In the genomic region with DNA sequence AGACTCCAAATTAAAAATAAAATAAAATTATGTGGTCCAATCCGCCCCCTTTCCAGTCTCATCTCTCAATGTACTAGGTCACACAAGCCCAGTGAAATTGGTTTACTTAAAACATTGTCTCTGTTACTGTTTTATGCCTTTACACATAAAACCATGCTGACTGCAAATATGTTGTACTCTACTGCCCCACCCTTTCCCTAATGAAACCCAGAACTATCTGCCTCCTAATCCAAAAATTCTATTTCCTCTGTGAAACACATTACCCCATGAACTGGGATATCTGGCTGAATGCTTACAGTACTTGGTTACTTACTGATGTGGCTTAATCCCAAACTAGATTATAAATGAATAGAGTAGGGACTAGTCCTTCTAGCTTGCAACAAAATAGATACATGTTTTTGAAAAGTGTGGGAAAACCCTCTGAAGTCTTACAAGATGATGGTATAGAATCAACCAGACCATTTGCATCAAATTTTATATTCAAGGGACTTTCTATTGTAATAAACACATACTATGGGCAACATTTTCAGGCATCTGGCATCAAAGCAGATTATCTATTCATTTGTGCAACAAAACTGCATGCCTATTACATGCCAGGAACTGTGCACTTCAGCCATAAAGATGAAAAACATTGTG, we compare ENCODE assay signal across 9 cellular contexts. TPM values are rescaled to one million over a fixed set of nuclear protein-coding genes. Genes with fewer than 3 reads are reported as not detected.
DNase-seq lines count a peak whose midpoint lies in the region; ATAC-seq and TF ChIP-seq lines count a peak whose summit lies in the region.
"Had no signal": no experiment of that assay in that cellular context is flagged by ENCODE, and none has a peak within 500 bp of the region (broad histone marks: within the 10 kb centered on the region; RNA-seq: fewer than 3 reads in every experiment).

No MANE protein-coding gene starts in this region.

- H3K27me3 ChIP-seq in H9 (ENCODE audit: insufficient read depth, low read length) (no peaks in the 10 kb centered on the region), skeletal muscle tissue (ENCODE audit: control insufficient read depth in 3 of 3, insufficient read depth in 3 of 3, low read length in 3 of 3) (no peaks in the 10 kb centered on the region)

- no CpG with 5 or more reads among the region's 1 CpG for WGBS in H9 (ENCODE audit: extremely low coverage, insufficient read length, low lambda C conversion rate)

- H4K20me1 ChIP-seq in H9 (ENCODE audit: control insufficient read depth, insufficient read depth, insufficient read length): no peaks in the 10 kb centered on the region

- in situ Hi-C loops in ACHN (cut with HindIII; ENCODE audit: low pct_ligation_motif_present, low pct_unique_long_range_greater_than_20kb, low sequenced_read_pairs): no loop called here

- DNase-seq in H9: no peak
- DNase-seq in activated CD8-positive, alpha-beta T cell treated with anti-CD3 and anti-CD28 coated beads, Interleukin-2, amount 10 ng/mL, durations not matched to agents 7 days and 5 days: no peak
- no peak for DNase-seq in glutamatergic neuron
- no peak for DNase-seq in iPS-NIHi7 (ENCODE audit: extremely low spot score)
- DNase-seq in GM20000 (ENCODE audit: low spot score): no peak
- no peak for DNase-seq in SKM-1 treated with dmso at 0.1 percent for 144 hours (lab: John Stamatoyannopoulos, UW; ENCODE audit: unreplicated experiment)
- no peak for DNase-seq in ACHN
- DNase-seq: central memory CD4-positive, alpha-beta T cell had no signal

- H3K4me3 Mint-ChIP-seq in H9: no peak overlapping the region; a peak in 1 of 5 replicates
- H3K4me3 Mint-ChIP-seq in activated CD8-positive, alpha-beta T cell treated with anti-CD3 and anti-CD28 coated beads, Interleukin-2, amount 10 ng/mL, durations not matched to agents 7 days and 5 days: peak overlapping the region; percentile 46
- peak overlapping the region; percentile 35 for H3K4me3 Mint-ChIP-seq in glutamatergic neuron (ENCODE audit: unreplicated experiment)

- no peak overlapping the region for H3K4me2 ChIP-seq in H9 (ENCODE audit: insufficient read depth, insufficient read length, low read length)

- no peak overlapping the region for H3T11ph ChIP-seq in H9 (ENCODE audit: low read length)

- H4K5ac ChIP-seq in H9 (ENCODE audit: insufficient read length, low read depth, low read length): no peak overlapping the region

- no peak overlapping the region for H3K14ac ChIP-seq in H9 (ENCODE audit: insufficient read depth, low read length)

- H3K27ac ChIP-seq in H9 (ENCODE audit: insufficient read length, low read depth, low read length) (no peak overlapping the region), skeletal muscle tissue (ENCODE audit: low read depth, low read length) (peak overlapping the region; percentile 67)

- H3K27me3 Mint-ChIP-seq in H9 (ENCODE audit: low read depth): no peaks in the 10 kb centered on the region
- no peaks in the 10 kb centered on the region for H3K27me3 Mint-ChIP-seq in activated CD8-positive, alpha-beta T cell treated with anti-CD3 and anti-CD28 coated beads, Interleukin-2, amount 10 ng/mL, durations not matched to agents 7 days and 5 days (ENCODE audit: low read depth)
- no peaks in the 10 kb centered on the region for H3K27me3 Mint-ChIP-seq in glutamatergic neuron (ENCODE audit: unreplicated experiment)

- no peak overlapping the region for H2BK120ac ChIP-seq in H9 (ENCODE audit: low read depth, low read length, poor library complexity, severe bottlenecking)

- H3K9me3 ChIP-seq in H9 (ENCODE audit: control insufficient read depth, low read depth, low read length) (no peaks in the 10 kb centered on the region), skeletal muscle tissue (ENCODE audit: control insufficient read depth in 3 of 3, low read length in 3 of 3) (no peaks in the 10 kb centered on the region)

- H3K4me1 ChIP-seq in H9 (ENCODE audit: insufficient read depth, low read length) (no peaks in the 10 kb centered on the region; the same call in 1 of the 2 replicates), skeletal muscle tissue (ENCODE audit: control insufficient read depth in 3 of 3, insufficient read depth in 3 of 3, low read length in 3 of 3) (peaks cover 45 to 72% (median 71%) of the 10 kb centered on the region in 3 donors)

- no peak overlapping the region for H3K56ac ChIP-seq in H9 (ENCODE audit: insufficient read length, low read depth, low read length)

- H3K23ac ChIP-seq in H9 (ENCODE audit: insufficient read length, low read depth, low read length): no peak overlapping the region

- TF ChIP-seq CTCF in H9 (conservative IDR thresholded peaks at IDR 0.05) (no peak), glutamatergic neuron (IDR thresholded peaks at IDR 0.05; ENCODE audit: partially characterized antibody, unreplicated experiment) (no peak), GM20000 (IDR thresholded peaks at IDR 0.05; ENCODE audit: extremely low read depth, missing control alignments) (no peak)

- H2BK15ac ChIP-seq in H9 (ENCODE audit: low read depth, low read length): no peak overlapping the region

- no peak overlapping the region for H4K8ac ChIP-seq in H9 (replicated peaks; ENCODE audit: insufficient read length, low read depth, low read length)

- H3K23me2 ChIP-seq in H9 (ENCODE audit: insufficient read length, low read depth, low read length, poor library complexity, severe bottlenecking): no peaks in the 10 kb centered on the region

- H2BK12ac ChIP-seq in H9 (ENCODE audit: insufficient read length, low read depth, low read length): no peak overlapping the region

- ATAC-seq in activated CD8-positive, alpha-beta T cell treated with anti-CD3 and anti-CD28 coated beads, Interleukin-2, amount 10 ng/mL, durations not matched to agents 7 days and 5 days: no peak

- H3K79me1 ChIP-seq in H9 (ENCODE audit: insufficient read depth, low read depth, low read length, poor library complexity, severe bottlenecking): no peaks in the 10 kb centered on the region

- POLR2A ChIA-PET in activated CD8-positive, alpha-beta T cell treated with anti-CD3 and anti-CD28 coated beads, Interleukin-2, amount 10 ng/mL, durations not matched to agents 7 days and 5 days (lab: Charles Lee): interaction anchor here (0.9 to 2.9 kb wide), 4 partner anchors 9 to 21 kb away, joined by 3 to 14 read pairs (median 3); partner anchors contain the start of gene KMT2E

- H3K27ac Mint-ChIP-seq in H9: peak overlapping the region in 2 of 3 experiments; percentile 3 to 58; a peak in 4 of 7 replicates
- H3K27ac Mint-ChIP-seq in activated CD8-positive, alpha-beta T cell treated with anti-CD3 and anti-CD28 coated beads, Interleukin-2, amount 10 ng/mL, durations not matched to agents 7 days and 5 days: peak overlapping the region; percentile 42
- peak overlapping the region; percentile 8 for H3K27ac Mint-ChIP-seq in glutamatergic neuron (ENCODE audit: unreplicated experiment)

- H3K4me1 Mint-ChIP-seq in H9 (peaks cover 48 to 53% of the 10 kb centered on the region in 2 experiments), glutamatergic neuron (ENCODE audit: low read depth, unreplicated experiment) (peaks cover 40% of the 10 kb centered on the region)
- H3K4me1 Mint-ChIP-seq in activated CD8-positive, alpha-beta T cell treated with anti-CD3 and anti-CD28 coated beads, Interleukin-2, amount 10 ng/mL, durations not matched to agents 7 days and 5 days (ENCODE audit: low read depth): peaks cover 65% of the 10 kb centered on the region

- CTCF ChIA-PET in activated CD8-positive, alpha-beta T cell treated with anti-CD3 and anti-CD28 coated beads, Interleukin-2, amount 10 ng/mL, durations not matched to agents 7 days and 5 days (lab: Charles Lee): interaction anchor here (1.0 to 2.6 kb wide), 3 partner anchors 17 to 120 kb away, joined by 3 to 14 read pairs (median 3); no protein-coding TSS in a partner anchor

- H2BK20ac ChIP-seq in H9 (ENCODE audit: low read depth, low read length, poor library complexity, severe bottlenecking): no peak overlapping the region

- no peak overlapping the region for H3K18ac ChIP-seq in H9 (ENCODE audit: insufficient read length, low read depth, low read length)

- H3K9ac ChIP-seq in H9 (ENCODE audit: extremely low read depth, insufficient read length, low read length) (no peak overlapping the region), skeletal muscle tissue (ENCODE audit: low read depth in 1 of 3, low read length in 3 of 3) (peak overlapping the region in 2 of 3 donors; percentile 3 to 47)

- no peaks in the 10 kb centered on the region for H3K9me3 Mint-ChIP-seq in H9
- H3K9me3 Mint-ChIP-seq in activated CD8-positive, alpha-beta T cell treated with anti-CD3 and anti-CD28 coated beads, Interleukin-2, amount 10 ng/mL, durations not matched to agents 7 days and 5 days (ENCODE audit: insufficient read depth): no peaks in the 10 kb centered on the region
- no peaks in the 10 kb centered on the region for H3K9me3 Mint-ChIP-seq in glutamatergic neuron (ENCODE audit: unreplicated experiment)

- H4K91ac ChIP-seq in H9 (ENCODE audit: insufficient read length, low read depth, low read length): no peak overlapping the region

- H3K79me2 ChIP-seq in H9 (ENCODE audit: insufficient read depth, low read length): peaks cover 66% of the 10 kb centered on the region

- no peaks in the 10 kb centered on the region for H3K36me3 ChIP-seq in skeletal muscle tissue (ENCODE audit: control insufficient read depth in 3 of 3, insufficient read depth in 3 of 3, low read length in 3 of 3)

- H2BK5ac ChIP-seq in H9 (ENCODE audit: insufficient read length, low read length): no peak overlapping the region

- no peak overlapping the region for H2AK5ac ChIP-seq in H9 (ENCODE audit: insufficient read length, low read length)

- H3K4me3 ChIP-seq in skeletal muscle tissue (ENCODE audit: low read length in 3 of 3): peak overlapping the region in 1 of 3 donors; percentile 10

- H3K4ac ChIP-seq in H9 (ENCODE audit: low read depth, low read length): no peak overlapping the region

- H3K36me3 Mint-ChIP-seq in H9 (ENCODE audit: insufficient read depth in 1 of 3, low read depth in 3 of 3): peaks cover 9 to 22% (median 21%) of the 10 kb centered on the region in 3 experiments; a peak in 6 of 7 replicates
- H3K36me3 Mint-ChIP-seq in activated CD8-positive, alpha-beta T cell treated with anti-CD3 and anti-CD28 coated beads, Interleukin-2, amount 10 ng/mL, durations not matched to agents 7 days and 5 days (ENCODE audit: low read depth): peaks cover 65% of the 10 kb centered on the region
- no peaks in the 10 kb centered on the region for H3K36me3 Mint-ChIP-seq in glutamatergic neuron (ENCODE audit: unreplicated experiment)

- no peak overlapping the region for H2AFZ ChIP-seq in H9 (ENCODE audit: low read length)

RNA-seq across cellular contexts. Expression of gene KMT2E, which starts 10.0 kb away (rescaled TPM):
- total RNA-seq in H9 (2021) (34.2 and 38.2 TPM in 2 replicates), glutamatergic neuron (ENCODE audit: unreplicated experiment) (126 TPM), skeletal muscle tissue (59.0 TPM)
- 100 to 1,000 TPM in 1 of 2 experiments, 10 to 100 TPM in 1; 95.1 to 105 TPM for total RNA-seq in activated CD8-positive, alpha-beta T cell treated with anti-CD3 and anti-CD28 coated beads, Interleukin-2, amount 10 ng/mL, durations not matched to agents 7 days and 5 days

Comparison
In these comparisons a context has a peak if more than half of its experiments do, and no peak if none do; other contexts are left out.
1. H3K4me3 Mint-ChIP-seq: peak in activated CD8-positive, alpha-beta T cell treated with anti-CD3 and anti-CD28 coated beads, Interleukin-2, amount 10 ng/mL, durations not matched to agents 7 days and 5 days (single experiment) and glutamatergic neuron (single experiment); none in H9 (0 of 2).
2. Peak in every context shown above with its lines, with median percentiles within 50 percentile points of each other: H3K27ac Mint-ChIP-seq.